ENCODE assay signal across 8 cellular contexts in genomic region chr14:105364100-105364708, GRCh38. TPM values are rescaled to one million over a fixed set of nuclear protein-coding genes. Genes with fewer than 3 reads are reported as not detected.
DNase-seq lines count a peak whose midpoint lies in the region; ATAC-seq, FAIRE-seq and TF ChIP-seq lines count a peak whose summit lies in the region.

No MANE protein-coding gene starts in this region.

- H3K36me3 ChIP-seq in DOHH2 (ENCODE audit: control insufficient read depth, low read length) (no peaks in the 10 kb centered on the region), SK-N-MC (ENCODE audit: insufficient read depth, low read length) (no peaks in the 10 kb centered on the region), bronchial epithelial cell (ENCODE audit: control insufficient read depth, insufficient read depth, low read length) (peaks cover 8% of the 10 kb centered on the region), H7 (replicated peaks; ENCODE audit: control insufficient read depth, insufficient read depth, low read length) (no peaks in the 10 kb centered on the region; the same call in 1 of the 2 replicates)

- no peaks in the 10 kb centered on the region for H3K27me3 Mint-ChIP-seq in osteocyte (ENCODE audit: unreplicated experiment)

- H3K27ac Mint-ChIP-seq in osteocyte (ENCODE audit: unreplicated experiment): no peak overlapping the region

- TF ChIP-seq CTCF in DOHH2 (IDR thresholded peaks at IDR 0.05; ENCODE audit: low read depth, low read length, poor library complexity, severe bottlenecking) (no peak), bronchial epithelial cell (IDR thresholded peaks at IDR 0.05; ENCODE audit: insufficient read depth, low read length, severe bottlenecking) (no peak), retinal pigment epithelial cell (conservative IDR thresholded peaks at IDR 0.05; ENCODE audit: low read depth, low read length) (no peak), osteocyte (IDR thresholded peaks at IDR 0.05) (no peak)

- no peak overlapping the region for H3K4me3 Mint-ChIP-seq in osteocyte (ENCODE audit: unreplicated experiment)

- DNase-seq in SK-N-MC (ENCODE audit: low read depth, low spot score) (no peak), bronchial epithelial cell (ENCODE audit: low read depth) (peak; percentile 54), retinal pigment epithelial cell (ENCODE audit: low read depth) (no peak), A172 (ENCODE audit: low spot score) (no peak), H7 (no peak), osteocyte (ENCODE audit: extremely low spot score, unreplicated experiment) (no peak)

- no peak overlapping the region for H3K9ac ChIP-seq in SK-N-MC (ENCODE audit: insufficient read length)

- H3K27ac ChIP-seq in DOHH2 (ENCODE audit: low read depth, low read length) (no peak overlapping the region), SK-N-MC (peak overlapping the region; percentile 44; the same call in 1 of the 2 replicates)

- H3K79me2 ChIP-seq in DOHH2 (ENCODE audit: control insufficient read depth, low read length): no peaks in the 10 kb centered on the region

- peaks cover 13% of the 10 kb centered on the region for H3K4me1 ChIP-seq in DOHH2 (ENCODE audit: control insufficient read depth, low read length)

- no peaks in the 10 kb centered on the region for H4K20me1 ChIP-seq in DOHH2 (ENCODE audit: control insufficient read depth, insufficient read depth, low read depth, low read length)

- H3K9me2 ChIP-seq in DOHH2 (replicated peaks; ENCODE audit: control insufficient read depth, low read length): no peaks in the 10 kb centered on the region

- peaks cover 15% of the 10 kb centered on the region for H3K36me3 Mint-ChIP-seq in osteocyte (ENCODE audit: unreplicated experiment)

- H3K9me3 ChIP-seq in DOHH2 (ENCODE audit: control insufficient read depth, insufficient read depth, low read length) (no peaks in the 10 kb centered on the region), SK-N-MC (ENCODE audit: low read depth, low read length) (no peaks in the 10 kb centered on the region)

- H3F3A ChIP-seq in DOHH2 (ENCODE audit: control insufficient read depth, insufficient read depth): peaks cover 5% of the 10 kb centered on the region

- H3K4me3 ChIP-seq in DOHH2 (ENCODE audit: low read length) (peak overlapping the region; percentile 30), SK-N-MC (peak overlapping the region; percentile 67), bronchial epithelial cell (ENCODE audit: low read depth, low read length) (no peak overlapping the region), retinal pigment epithelial cell (ENCODE audit: low read length) (peak overlapping the region; percentile 30), H7 (ENCODE audit: insufficient read depth, low read depth, low read length) (no peak overlapping the region)

- H3K27me3 ChIP-seq in DOHH2 (ENCODE audit: control insufficient read depth, low read length): peaks cover 6% of the 10 kb centered on the region; the same call in 1 of the 2 replicates
- H3K27me3 ChIP-seq in bronchial epithelial cell (ENCODE audit: control insufficient read depth, insufficient read depth, low read length): no peaks in the 10 kb centered on the region
- H3K27me3 ChIP-seq in H7 (ENCODE audit: control insufficient read depth, insufficient read depth, low read length): no peaks in the 10 kb centered on the region

- FAIRE-seq in bronchial epithelial cell (lab: Jason Lieb, UNC): no peak

- no peaks in the 10 kb centered on the region for H3K4me1 Mint-ChIP-seq in osteocyte (ENCODE audit: unreplicated experiment)

- peak overlapping the region; percentile 49 for H3K4me2 ChIP-seq in DOHH2 (ENCODE audit: low read length)

- ATAC-seq in HG02884 (IDR thresholded peaks at IDR 0.05; ENCODE audit: unreplicated experiment): no peak

- no peaks in the 10 kb centered on the region for H3K9me3 Mint-ChIP-seq in osteocyte (ENCODE audit: unreplicated experiment)

RNA-seq across cellular contexts. Expression of gene TEX22, which starts 34.1 kb away (rescaled TPM):
- total RNA-seq in bronchial epithelial cell: 0.38 and 1.8 TPM in 2 replicates
- 0.17 TPM in 1 of 2 replicates, not detected in the other for total RNA-seq in A172 (2014; rRNA removed; shearing (Covaris generic))
- total RNA-seq in H7 (2014; rRNA removed; shearing (Covaris generic)): 0.42 and 1.1 TPM in 2 replicates
- total RNA-seq in osteocyte: 3.1 and 4.9 TPM in 2 replicates

RNA-seq across cellular contexts. Expression of gene PACS2, which starts 49.7 kb away (rescaled TPM):
- 42.4 and 43.1 TPM in 2 replicates for total RNA-seq in bronchial epithelial cell
- total RNA-seq in A172 (2014; rRNA removed; shearing (Covaris generic)): 29.8 and 35.9 TPM in 2 replicates
- 79.2 and 112 TPM in 2 replicates for total RNA-seq in H7 (2014; rRNA removed; shearing (Covaris generic))
- 109 and 115 TPM in 2 replicates for total RNA-seq in osteocyte

RNA-seq across cellular contexts. Expression of gene MTA1, which starts 55.4 kb away (rescaled TPM):
- 25.5 and 26.1 TPM in 2 replicates for total RNA-seq in bronchial epithelial cell
- total RNA-seq in A172 (2014; rRNA removed; shearing (Covaris generic)): 15.4 and 27.2 TPM in 2 replicates
- total RNA-seq in H7 (2014; rRNA removed; shearing (Covaris generic)): 120 and 160 TPM in 2 replicates
- total RNA-seq in osteocyte: 122 and 132 TPM in 2 replicates

Comparison
In these comparisons a context has a peak if more than half of its experiments do, and no peak if none do; other contexts are left out.
1. H3K4me3 ChIP-seq: peak in DOHH2 (single experiment), SK-N-MC (single experiment) and retinal pigment epithelial cell (single experiment); none in bronchial epithelial cell (single experiment) and H7 (single experiment).